ENCODE assay signal across 19 cellular contexts in the genomic region with DNA sequence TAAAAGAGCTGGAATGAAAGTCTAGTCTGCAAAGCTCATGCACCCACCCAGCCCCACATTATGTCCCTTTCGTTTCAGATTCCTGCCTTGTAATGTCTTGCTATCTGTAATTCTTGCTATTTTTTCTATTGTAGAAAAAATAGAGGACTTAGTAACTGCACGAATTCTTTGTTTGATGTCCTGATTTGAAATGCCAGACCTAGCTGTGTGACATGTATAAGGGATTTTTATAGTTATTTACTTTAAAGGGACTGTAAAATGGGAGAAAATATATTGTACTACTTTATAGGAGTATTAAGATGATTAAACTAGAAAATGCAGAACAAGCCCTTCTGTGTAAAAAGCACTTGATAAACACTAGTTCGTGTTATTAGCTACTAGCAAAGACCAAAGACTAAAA.
A peak's percentile ranks its signal among the peaks of the same experiment; 100 is the strongest.
DNase-seq lines count a peak whose midpoint lies in the region; ATAC-seq and TF ChIP-seq lines count a peak whose summit lies in the region.
"Had no signal": no experiment of that assay in that cellular context is flagged by ENCODE, and none has a peak within 500 bp of the region (broad histone marks: within the 10 kb centered on the region; RNA-seq: fewer than 3 reads in every experiment).

No MANE protein-coding gene starts in this region.

- H3K27me3 ChIP-seq in CD8-positive, alpha-beta T cell (ENCODE audit: insufficient read depth, low read length), result no peaks in the 10 kb centered on the region
- H3K27me3 ChIP-seq in upper lobe of right lung, result no peaks in the 10 kb centered on the region

- peaks cover 76% of the 10 kb centered on the region for H3K36me3 Mint-ChIP-seq in activated CD8-positive, alpha-beta memory T cell treated with anti-CD3 and anti-CD28 coated beads, Interleukin-2, amount 10 ng/mL, durations not matched to agents 7 days and 5 days
- H3K36me3 Mint-ChIP-seq in CD8-positive, alpha-beta T cell, result peaks cover 63% of the 10 kb centered on the region
- peaks cover 75% of the 10 kb centered on the region for H3K36me3 Mint-ChIP-seq in central memory CD8-positive, alpha-beta T cell (ENCODE audit: insufficient read depth)
- H3K36me3 Mint-ChIP-seq in stimulated activated effector memory CD8-positive, alpha-beta T cell treated with anti-CD3 and anti-CD28 coated beads, Interleukin-12 subunit alpha, Interleukin-12 subunit beta, amount 100 ng/mL, for 72 hours, result peaks cover 96% of the 10 kb centered on the region
- H3K36me3 Mint-ChIP-seq: CD4-positive, CD25-positive, alpha-beta regulatory T cell had no signal

- peak overlapping the region; percentile 26 for H3K4me3 Mint-ChIP-seq in activated CD8-positive, alpha-beta memory T cell treated with anti-CD3 and anti-CD28 coated beads, Interleukin-2, amount 10 ng/mL, durations not matched to agents 7 days and 5 days
- H3K4me3 Mint-ChIP-seq in CD8-positive, alpha-beta T cell, result peak overlapping the region; percentile 19
- H3K4me3 Mint-ChIP-seq in central memory CD8-positive, alpha-beta T cell, result peak overlapping the region; percentile 19
- H3K4me3 Mint-ChIP-seq in stimulated activated effector memory CD8-positive, alpha-beta T cell treated with anti-CD3 and anti-CD28 coated beads, Interleukin-12 subunit alpha, Interleukin-12 subunit beta, amount 100 ng/mL, for 72 hours, result peak overlapping the region; percentile 76
- H3K4me3 Mint-ChIP-seq: CD4-positive, CD25-positive, alpha-beta regulatory T cell had no signal

- H3K9me3 ChIP-seq in CD8-positive, alpha-beta T cell (ENCODE audit: low read length), result no peaks in the 10 kb centered on the region
- no peaks in the 10 kb centered on the region for H3K9me3 ChIP-seq in upper lobe of right lung
- H3K9me3 ChIP-seq: Caco-2 had no signal

- no peak overlapping the region for H3K27ac ChIP-seq in CD8-positive, alpha-beta T cell (ENCODE audit: low read depth, low read length)
- H3K27ac ChIP-seq in upper lobe of right lung, result no peak overlapping the region
- H3K27ac ChIP-seq: RWPE1 had no signal

- CTCF ChIA-PET in activated CD8-positive, alpha-beta memory T cell treated with anti-CD3 and anti-CD28 coated beads, Interleukin-2, amount 10 ng/mL, durations not matched to agents 7 days and 5 days (lab: Charles Lee), result interaction anchor here (1.0 to 1.2 kb wide), 2 partner anchors 14 to 122 kb away, joined by 3 read pairs; no protein-coding TSS in a partner anchor
- CTCF ChIA-PET in CD8-positive, alpha-beta T cell (lab: Charles Lee), result interaction anchor here (0.8 to 1.4 kb wide), 3 partner anchors 25 to 118 kb away, joined by 3 to 6 read pairs (median 5); no protein-coding TSS in a partner anchor

- no peak for TF ChIP-seq CTCF in CD8-positive, alpha-beta T cell (IDR thresholded peaks at IDR 0.05)
- no peak for TF ChIP-seq CTCF in upper lobe of right lung (IDR thresholded peaks at IDR 0.05)

- H3K4me1 Mint-ChIP-seq in activated CD8-positive, alpha-beta memory T cell treated with anti-CD3 and anti-CD28 coated beads, Interleukin-2, amount 10 ng/mL, durations not matched to agents 7 days and 5 days, result peaks cover 58% of the 10 kb centered on the region
- H3K4me1 Mint-ChIP-seq in CD8-positive, alpha-beta T cell (ENCODE audit: low read depth), result peaks cover 51% of the 10 kb centered on the region
- H3K4me1 Mint-ChIP-seq in central memory CD8-positive, alpha-beta T cell, result peaks cover 73% of the 10 kb centered on the region
- H3K4me1 Mint-ChIP-seq in stimulated activated effector memory CD8-positive, alpha-beta T cell treated with anti-CD3 and anti-CD28 coated beads, Interleukin-12 subunit alpha, Interleukin-12 subunit beta, amount 100 ng/mL, for 72 hours, result peaks cover 71% of the 10 kb centered on the region

- POLR2A ChIA-PET in CD8-positive, alpha-beta T cell (lab: Charles Lee), result interaction anchor here (0.8 kb wide), 1 partner anchor 8 kb away, joined by 3 read pairs; no protein-coding TSS in a partner anchor

- no peaks in the 10 kb centered on the region for H3K9me3 Mint-ChIP-seq in activated CD8-positive, alpha-beta memory T cell treated with anti-CD3 and anti-CD28 coated beads, Interleukin-2, amount 10 ng/mL, durations not matched to agents 7 days and 5 days (ENCODE audit: low read depth)
- H3K9me3 Mint-ChIP-seq in CD8-positive, alpha-beta T cell, result no peaks in the 10 kb centered on the region
- H3K9me3 Mint-ChIP-seq in central memory CD8-positive, alpha-beta T cell, result no peaks in the 10 kb centered on the region
- H3K9me3 Mint-ChIP-seq in stimulated activated effector memory CD8-positive, alpha-beta T cell treated with anti-CD3 and anti-CD28 coated beads, Interleukin-12 subunit alpha, Interleukin-12 subunit beta, amount 100 ng/mL, for 72 hours, result no peaks in the 10 kb centered on the region
- H3K9me3 Mint-ChIP-seq: CD4-positive, CD25-positive, alpha-beta regulatory T cell had no signal

- no peak for ATAC-seq in activated CD8-positive, alpha-beta memory T cell treated with anti-CD3 and anti-CD28 coated beads, Interleukin-2, amount 10 ng/mL, durations not matched to agents 7 days and 5 days
- no peak for ATAC-seq in CD8-positive, alpha-beta T cell
- ATAC-seq in central memory CD8-positive, alpha-beta T cell (replicated peaks; ENCODE audit: extremely low read depth, poor library complexity, severe bottlenecking), result no peak
- no peak for ATAC-seq in stimulated activated effector memory CD8-positive, alpha-beta T cell treated with anti-CD3 and anti-CD28 coated beads, Interleukin-12 subunit alpha, Interleukin-12 subunit beta, amount 100 ng/mL, for 72 hours
- ATAC-seq in GM21360 (IDR thresholded peaks at IDR 0.05; ENCODE audit: unreplicated experiment) (no peak), upper lobe of right lung (no peak)

- H3K27me3 Mint-ChIP-seq in activated CD8-positive, alpha-beta memory T cell treated with anti-CD3 and anti-CD28 coated beads, Interleukin-2, amount 10 ng/mL, durations not matched to agents 7 days and 5 days, result no peaks in the 10 kb centered on the region
- H3K27me3 Mint-ChIP-seq in CD8-positive, alpha-beta T cell (ENCODE audit: low read depth), result no peaks in the 10 kb centered on the region
- no peaks in the 10 kb centered on the region for H3K27me3 Mint-ChIP-seq in central memory CD8-positive, alpha-beta T cell

- H3K36me3 ChIP-seq in CD8-positive, alpha-beta T cell (ENCODE audit: insufficient read depth, low read length), result no peaks in the 10 kb centered on the region
- no peaks in the 10 kb centered on the region for H3K36me3 ChIP-seq in upper lobe of right lung

- no peak for DNase-seq in activated CD8-positive, alpha-beta memory T cell treated with anti-CD3 and anti-CD28 coated beads, Interleukin-2, amount 10 ng/mL, durations not matched to agents 7 days and 5 days
- no peak for DNase-seq in activated CD8-positive, alpha-beta memory T cell treated with anti-CD3 and anti-CD28 coated beads, Interleukin-2, amount 50 U/mL, for 4 hours
- no peak for DNase-seq in CD8-positive, alpha-beta T cell
- no peak for DNase-seq in central memory CD8-positive, alpha-beta T cell (ENCODE audit: low spot score in 2 of 2)
- no peak for DNase-seq in stimulated activated effector memory CD8-positive, alpha-beta T cell treated with anti-CD3 and anti-CD28 coated beads, Interleukin-12 subunit alpha, Interleukin-12 subunit beta, amount 100 ng/mL, for 72 hours (ENCODE audit: low spot score in 2 of 2)
- no peak for DNase-seq in upper lobe of right lung
- DNase-seq: Caco-2; CD4-positive, CD25-positive, alpha-beta regulatory T cell; HCEC 1CT; KBM-7; MM.1S; NCI-H1417; NCI-H1694; NCI-H2029 treated with DMSO at 0.1 percent for 48 hours; NCI-H2227 treated with DMSO at 0.1 percent for 48 hours; NCI-H526 treated with DMSO at 0.1 percent for 48 hours; SHP77 had no signal

- peak overlapping the region; percentile 58 for H3K27ac Mint-ChIP-seq in activated CD8-positive, alpha-beta memory T cell treated with anti-CD3 and anti-CD28 coated beads, Interleukin-2, amount 10 ng/mL, durations not matched to agents 7 days and 5 days
- peak overlapping the region; percentile 60 for H3K27ac Mint-ChIP-seq in CD8-positive, alpha-beta T cell
- H3K27ac Mint-ChIP-seq in central memory CD8-positive, alpha-beta T cell (ENCODE audit: low read depth), result peak overlapping the region; percentile 91
- H3K27ac Mint-ChIP-seq in stimulated activated effector memory CD8-positive, alpha-beta T cell treated with anti-CD3 and anti-CD28 coated beads, Interleukin-12 subunit alpha, Interleukin-12 subunit beta, amount 100 ng/mL, for 72 hours, result peak overlapping the region; percentile 91
- H3K27ac Mint-ChIP-seq: CD4-positive, CD25-positive, alpha-beta regulatory T cell had no signal

- intact Hi-C loops in CD8-positive, alpha-beta T cell (cut with DNase I, micrococcal nuclease), result no loop called here
- intact Hi-C loops in upper lobe of right lung (cut with DNase I), result no loop called here

- peaks cover 15% of the 10 kb centered on the region for H3K4me1 ChIP-seq in CD8-positive, alpha-beta T cell (ENCODE audit: insufficient read depth, low read length)
- no peaks in the 10 kb centered on the region for H3K4me1 ChIP-seq in upper lobe of right lung
- H3K4me1 ChIP-seq: Caco-2 had no signal

- no peak overlapping the region for H3K4me3 ChIP-seq in CD8-positive, alpha-beta T cell (ENCODE audit: low read depth, low read length)
- no peak overlapping the region for H3K4me3 ChIP-seq in upper lobe of right lung

Comparison
In these comparisons a context has a peak if more than half of its experiments do, and no peak if none do; other contexts are left out.
1. H3K4me3 Mint-ChIP-seq: peak in every context shown above with its lines; median percentile 76 in stimulated activated effector memory CD8-positive, alpha-beta T cell treated with anti-CD3 and anti-CD28 coated beads, Interleukin-12 subunit alpha, Interleukin-12 subunit beta, amount 100 ng/mL, for 72 hours; 26 in activated CD8-positive, alpha-beta memory T cell treated with anti-CD3 and anti-CD28 coated beads, Interleukin-2, amount 10 ng/mL, durations not matched to agents 7 days and 5 days; 19 in CD8-positive, alpha-beta T cell; 19 in central memory CD8-positive, alpha-beta T cell.